ENCODE assay signal across 8 cellular contexts in the genomic region with DNA sequence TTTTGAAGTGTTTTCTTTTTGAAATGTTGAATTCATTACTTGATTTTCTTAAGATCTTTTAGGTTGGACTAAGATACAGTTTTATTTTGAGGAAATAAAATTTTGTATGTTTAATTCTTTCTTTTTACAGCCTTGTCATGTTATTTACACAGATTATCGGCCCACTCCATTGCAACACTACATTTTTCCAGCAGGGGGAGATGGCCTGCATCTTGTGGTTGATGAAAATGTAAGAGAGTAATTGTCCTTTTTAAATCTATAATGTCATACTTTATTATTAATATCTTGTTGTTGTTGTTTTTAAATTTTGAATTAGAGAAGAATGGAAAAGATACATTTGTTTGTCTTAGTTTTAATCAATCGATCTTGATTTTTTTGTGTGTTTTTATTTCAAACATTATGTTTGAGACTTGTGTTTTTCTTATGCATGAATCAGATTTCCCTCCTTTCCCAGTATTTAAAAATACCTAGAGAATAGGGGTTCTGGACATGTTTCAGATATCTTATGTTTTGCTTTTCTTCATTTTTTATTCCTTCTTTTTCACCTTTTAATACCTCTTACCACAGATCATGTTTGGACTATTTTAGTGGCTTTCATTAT. TPM values are rescaled to one million over a fixed set of nuclear protein-coding genes. Genes with fewer than 3 reads are reported as not detected.
DNase-seq lines count a peak whose midpoint lies in the region; ATAC-seq, FAIRE-seq and TF ChIP-seq lines count a peak whose summit lies in the region.

No MANE protein-coding gene starts in this region.

- peak; percentile 66 for DNase-seq in DND-41
- peak; percentile 62 for DNase-seq in Jurkat, Clone E6-1 (ENCODE audit: low read depth, low spot score)
- peak in 1 of 2 donors; percentile 70 for DNase-seq in breast epithelium (ENCODE audit: low spot score in 2 of 2)
- DNase-seq in kidney glomerular epithelial cell (lab: John Stamatoyannopoulos, UW), result peak; percentile 30
- peak; percentile 59 for DNase-seq in stimulated activated CD4-positive, alpha-beta T cell treated with anti-CD3 and anti-CD28 coated beads, Interleukin-4, amount 100 ng/mL, for 1 hour
- no peak for DNase-seq in GM12891 (ENCODE audit: insufficient read length, low spot score)

- peak; percentile 89 for TF ChIP-seq CTCF in DND-41 (IDR thresholded peaks at IDR 0.05; ENCODE audit: borderline replicate concordance, extremely low read depth, low read length, poor library complexity, severe bottlenecking)
- peak; percentile 91 for TF ChIP-seq CTCF in VCaP (conservative IDR thresholded peaks at IDR 0.05)
- peak; percentile 75 to 86 (median 82) for TF ChIP-seq CTCF in breast epithelium (IDR thresholded peaks at IDR 0.05)

- no peaks in the 10 kb centered on the region for H3K9me3 ChIP-seq in DND-41 (ENCODE audit: insufficient read depth, low read length, severe bottlenecking)
- no peaks in the 10 kb centered on the region for H3K9me3 ChIP-seq in breast epithelium

- no peak overlapping the region for H3K9ac ChIP-seq in DND-41 (ENCODE audit: low read depth, low read length)

- 0 out of 2 replicates have a peak, but pooled peaks cover 3% of the 10 kb centered on the region for H3K79me2 ChIP-seq in DND-41 (ENCODE audit: insufficient read depth, low read length)

- FAIRE-seq in GM12891 (lab: Jason Lieb, UNC), result no peak

- intact Hi-C loops in breast epithelium (cut with DNase I; ENCODE audit: low total_unique reads), result no loop called here

- H3K4me1 ChIP-seq in DND-41 (ENCODE audit: insufficient read depth, low read length) (no peaks in the 10 kb centered on the region), breast epithelium (no peaks in the 10 kb centered on the region)

- no peak overlapping the region for H2AFZ ChIP-seq in DND-41 (ENCODE audit: low read depth, low read length)

- H3K36me3 ChIP-seq in DND-41 (ENCODE audit: insufficient read depth, low read length), result peaks cover 83% of the 10 kb centered on the region
- no peaks in the 10 kb centered on the region for H3K36me3 ChIP-seq in breast epithelium

- TF ChIP-seq POLR2A in breast epithelium (IDR thresholded peaks at IDR 0.05) (no peak), GM12891 (IDR thresholded peaks at IDR 0.05; ENCODE audit: low read depth, low read length) (no peak)

- no peak overlapping the region for H3K27ac ChIP-seq in DND-41 (ENCODE audit: low read length)
- H3K27ac ChIP-seq in VCaP, result peak overlapping the region; percentile 55
- no peak overlapping the region for H3K27ac ChIP-seq in breast epithelium

- H3K27me3 ChIP-seq in DND-41 (ENCODE audit: insufficient read depth, low read length, poor library complexity) (no peaks in the 10 kb centered on the region), breast epithelium (no peaks in the 10 kb centered on the region)

- no peak overlapping the region for H3K4me2 ChIP-seq in DND-41 (ENCODE audit: insufficient read depth, low read length)

- ATAC-seq in DND-41 (ENCODE audit: insufficient read depth, low read depth) (peak; percentile 67), GM18858 (IDR thresholded peaks at IDR 0.05; ENCODE audit: unreplicated experiment) (no peak)

- H3K4me3 ChIP-seq in DND-41 (ENCODE audit: low read depth in 1 of 2, low read length in 2 of 2) (no peak overlapping the region), breast epithelium (no peak overlapping the region)
- H3K4me3 ChIP-seq in Jurkat, Clone E6-1 (ENCODE audit: low read length), result no peak overlapping the region

- no peaks in the 10 kb centered on the region for H4K20me1 ChIP-seq in DND-41 (ENCODE audit: insufficient read depth, low read length)

TF ChIP-seq in GM12891, 5 proteins besides CTCF, POLR2A, EP300 and RAD21:
- no peak for TF ChIP-seq POLR2AphosphoS5 (IDR thresholded peaks at IDR 0.05; ENCODE audit: low read depth, low read length)
- no peak for TF ChIP-seq PAX5 (IDR thresholded peaks at IDR 0.05; ENCODE audit: insufficient read depth, low read length, severe bottlenecking)
- TF ChIP-seq TAF1 (IDR thresholded peaks at IDR 0.05; ENCODE audit: low read depth, low read length), result no peak
- TF ChIP-seq SPI1 (IDR thresholded peaks at IDR 0.05; ENCODE audit: low read depth, low read length), result no peak
- no peak for TF ChIP-seq POU2F2 (IDR thresholded peaks at IDR 0.05; ENCODE audit: low read depth, low read length)

RNA-seq across cellular contexts. Expression of a gene that starts 36.7 kb away (rescaled TPM):
- polyA plus RNA-seq in Jurkat, Clone E6-1 (2012; ENCODE audit: insufficient read depth, insufficient read length), result 88.6 TPM
- total RNA-seq in breast epithelium, result 100 to 1,000 TPM in 1 of 3 donors, 10 to 100 TPM in 2; 95.7 to 107 (median 98.8) TPM
- 26.4 TPM for polyA plus RNA-seq in GM12891 (2012; ENCODE audit: low read depth, missing spikeins)

RNA-seq across cellular contexts. Expression of a gene that starts 37.0 kb away (rescaled TPM):
- 16.7 TPM for polyA plus RNA-seq in Jurkat, Clone E6-1 (2012; ENCODE audit: insufficient read depth, insufficient read length)
- 10 to 100 TPM; 28.3 to 40.1 (median 31.1) TPM for total RNA-seq in breast epithelium
- polyA plus RNA-seq in GM12891 (2012; ENCODE audit: low read depth, missing spikeins), result 7.7 TPM
